Comparison of ENCODE assay signal across 1 cellular context in the genomic region with DNA sequence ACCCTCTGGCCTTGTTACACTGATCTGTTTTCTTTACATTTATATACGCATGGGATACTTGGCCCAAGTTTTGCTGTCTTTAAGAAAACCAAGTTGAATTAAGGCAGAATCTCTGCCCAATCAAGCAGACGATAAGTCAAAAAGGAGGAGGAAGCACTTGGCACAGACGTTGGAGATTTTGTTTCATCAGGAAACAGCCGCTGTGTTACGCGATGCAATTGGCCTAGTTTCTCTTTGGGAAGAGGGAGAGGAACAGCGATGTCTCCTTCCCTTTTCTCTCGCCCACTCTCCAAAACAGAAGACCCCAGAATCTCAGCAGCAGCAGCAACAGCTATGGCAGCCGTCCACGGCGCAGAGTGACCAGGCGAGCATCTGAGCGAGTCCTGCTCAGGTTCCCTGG.
TF ChIP-seq lines count a peak whose summit lies in the region.

No MANE protein-coding gene starts in this region.

TF ChIP-seq in IMR-90, 13 proteins besides CTCF, POLR2A, EP300 and RAD21 (continued from another document):
- TF ChIP-seq BHLHE40 (IDR thresholded peaks at IDR 0.05; ENCODE audit: low read depth, low read length) (no peak), RFX5 (IDR thresholded peaks at IDR 0.05; ENCODE audit: low read depth, low read length) (no peak), FOS (IDR thresholded peaks at IDR 0.05; ENCODE audit: low read depth, low read length) (no peak), MXI1 (IDR thresholded peaks at IDR 0.05; ENCODE audit: borderline replicate concordance, low read depth, low read length) (no peak), MAZ (IDR thresholded peaks at IDR 0.05; ENCODE audit: borderline replicate concordance, low read depth, low read length) (no peak), USF2 (IDR thresholded peaks at IDR 0.05; ENCODE audit: low read depth, low read length) (no peak)
